Comparison of ENCODE assay signal across 9 cellular contexts in the genomic region with DNA sequence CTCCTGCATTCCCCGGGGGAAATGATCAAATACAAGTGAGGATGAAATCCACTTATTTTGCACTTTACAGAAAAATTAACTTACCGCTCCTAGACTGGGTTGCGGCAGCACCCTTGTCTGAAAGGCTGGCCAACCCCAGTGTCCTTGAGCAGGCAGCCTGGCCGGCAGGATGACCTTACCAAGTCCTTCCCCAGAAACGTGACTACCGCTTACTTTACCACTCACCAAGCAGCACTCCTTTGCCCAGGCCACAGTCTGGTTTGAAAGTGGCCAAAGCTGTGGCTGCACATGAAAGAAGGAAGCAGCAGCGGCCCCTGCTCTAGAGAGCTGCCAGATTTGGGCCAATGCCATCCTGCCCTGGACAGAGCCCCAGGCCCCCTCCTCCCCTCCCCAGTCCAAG. TPM values are rescaled to one million over a fixed set of nuclear protein-coding genes. Genes with fewer than 3 reads are reported as not detected.
DNase-seq lines count a peak whose midpoint lies in the region; ATAC-seq and TF ChIP-seq lines count a peak whose summit lies in the region.
"Had no signal": no experiment of that assay in that cellular context is flagged by ENCODE, and none has a peak within 500 bp of the region (broad histone marks: within the 10 kb centered on the region; RNA-seq: fewer than 3 reads in every experiment).

No MANE protein-coding gene starts in this region.

- H3K9me3 Mint-ChIP-seq in stimulated activated naive B cell treated with anti-CD40 and anti-IgM and Interleukin-4, amounts not matched to agents 10 μg/mL and 1 μg/mL and 100 μg/mL, for 72 hours = no peaks in the 10 kb centered on the region

- H4K20me1 ChIP-seq in Karpas-422 (ENCODE audit: insufficient read depth, low read depth, low read length) = peaks cover 13% of the 10 kb centered on the region

- H3K9ac ChIP-seq in Karpas-422 (ENCODE audit: low read length) (peak overlapping the region; percentile 10; the same call in 1 of the 2 replicates), liver (ENCODE audit: low read depth in 1 of 2, low read length in 2 of 2) (no peak overlapping the region)

- 11 to 23% (median 16%) methylated on average over 3 to 7 of the region's 7 CpGs for WGBS in adrenal gland, 4 donors
- WGBS in liver = 53% methylated on average over 7 of the region's 7 CpGs

- H3K27ac Mint-ChIP-seq in stimulated activated naive B cell treated with anti-CD40 and anti-IgM and Interleukin-4, amounts not matched to agents 10 μg/mL and 1 μg/mL and 100 μg/mL, for 72 hours = peak overlapping the region; percentile 51

- H3K27ac ChIP-seq in Karpas-422 (ENCODE audit: low read length) (no peak overlapping the region), adrenal gland (peak overlapping the region in 3 of 5 donors; percentile 69 to 86 (median 79)), liver (ENCODE audit: low read depth in 1 of 2, low read length in 2 of 2) (peak overlapping the region; percentile 16 to 20)

- ATAC-seq in stimulated activated naive B cell treated with anti-CD40 and anti-IgM and Interleukin-4, amounts not matched to agents 10 μg/mL and 1 μg/mL and 100 μg/mL, for 72 hours (replicated peaks) = no peak
- ATAC-seq: left lobe of liver had no signal

- no peak overlapping the region for H3K4me3 ChIP-seq in Karpas-422 (ENCODE audit: low read length)
- peak overlapping the region in 1 of 4 donors; percentile 23 for H3K4me3 ChIP-seq in adrenal gland
- H3K4me3 ChIP-seq in liver (ENCODE audit: low read depth in 1 of 3, low read length in 3 of 3) = no peak overlapping the region

- no peak for DNase-seq in Karpas-422
- DNase-seq in adrenal gland = peak in 5 of 7 donors; percentile 57 to 79 (median 67)
- no peak for DNase-seq in stimulated activated naive B cell treated with anti-CD40 and anti-IgM and Interleukin-4, amounts not matched to agents 10 μg/mL and 1 μg/mL and 100 μg/mL, for 72 hours
- no peak for DNase-seq in NCI-H2171 (lab: John Stamatoyannopoulos, UW)
- no peak for DNase-seq in HK-2 (ENCODE audit: unreplicated experiment)
- DNase-seq in NCI-H2029 (lab: John Stamatoyannopoulos, UW) = no peak
- DNase-seq: central memory CD4-positive, alpha-beta T cell had no signal

- no peaks in the 10 kb centered on the region for H3K27me3 Mint-ChIP-seq in stimulated activated naive B cell treated with anti-CD40 and anti-IgM and Interleukin-4, amounts not matched to agents 10 μg/mL and 1 μg/mL and 100 μg/mL, for 72 hours

- peaks cover 100% of the 10 kb centered on the region for H3K79me2 ChIP-seq in Karpas-422 (ENCODE audit: low read length)

- H3K36me3 Mint-ChIP-seq in stimulated activated naive B cell treated with anti-CD40 and anti-IgM and Interleukin-4, amounts not matched to agents 10 μg/mL and 1 μg/mL and 100 μg/mL, for 72 hours = peaks cover 41 to 57% of the 10 kb centered on the region in 2 donors

- H3K9me3 ChIP-seq in Karpas-422 (ENCODE audit: low read length) = no peaks in the 10 kb centered on the region
- H3K9me3 ChIP-seq in adrenal gland (replicated peaks in 1 of 3) = no peaks in the 10 kb centered on the region
- no peaks in the 10 kb centered on the region for H3K9me3 ChIP-seq in liver (ENCODE audit: control insufficient read depth in 4 of 4, low read length in 3 of 4)

- intact Hi-C loops in adrenal gland (cut with DNase I) = no loop called here

- no peak overlapping the region for H3K4me2 ChIP-seq in Karpas-422 (ENCODE audit: low read depth, low read length, poor library complexity, severe bottlenecking)

- H3K27me3 ChIP-seq in Karpas-422 (ENCODE audit: low read length) = no peaks in the 10 kb centered on the region
- H3K27me3 ChIP-seq in adrenal gland = no peaks in the 10 kb centered on the region
- no peaks in the 10 kb centered on the region for H3K27me3 ChIP-seq in liver (ENCODE audit: control insufficient read depth in 4 of 4, insufficient read depth in 4 of 4, low read length in 3 of 4)

- H3K36me3 ChIP-seq in Karpas-422 (ENCODE audit: insufficient read depth, low read length) (no peaks in the 10 kb centered on the region; the same call in 1 of the 2 replicates), adrenal gland (replicated peaks in 1 of 2) (no peaks in the 10 kb centered on the region), liver (ENCODE audit: control insufficient read depth in 4 of 4, insufficient read depth in 3 of 4, low read depth in 1 of 4, low read length in 3 of 4) (no peaks in the 10 kb centered on the region)

- no peak for TF ChIP-seq POLR2A in adrenal gland (IDR thresholded peaks at IDR 0.05)

- peaks cover 77 to 98% of the 10 kb centered on the region in 2 donors for H3K4me1 Mint-ChIP-seq in stimulated activated naive B cell treated with anti-CD40 and anti-IgM and Interleukin-4, amounts not matched to agents 10 μg/mL and 1 μg/mL and 100 μg/mL, for 72 hours

- H3K9me2 ChIP-seq in Karpas-422 (replicated peaks; ENCODE audit: insufficient read depth, low read length) = no peaks in the 10 kb centered on the region

- TF ChIP-seq CTCF in adrenal gland (IDR thresholded peaks at IDR 0.05) (no peak), liver (IDR thresholded peaks at IDR 0.05; ENCODE audit: low read depth, low read length, missing input control) (no peak)

- TF ChIP-seq RAD21 in liver (IDR thresholded peaks at IDR 0.05) = no peak

- H3K4me3 Mint-ChIP-seq in stimulated activated naive B cell treated with anti-CD40 and anti-IgM and Interleukin-4, amounts not matched to agents 10 μg/mL and 1 μg/mL and 100 μg/mL, for 72 hours = no peak overlapping the region

- no peak overlapping the region for H2AFZ ChIP-seq in Karpas-422 (ENCODE audit: low read length)

- peaks cover 95% of the 10 kb centered on the region for H3K4me1 ChIP-seq in Karpas-422 (ENCODE audit: low read length)
- H3K4me1 ChIP-seq in adrenal gland (replicated peaks in 1 of 2) = peaks cover 64 to 100% of the 10 kb centered on the region in 2 donors
- peaks cover 42 to 81% (median 68%) of the 10 kb centered on the region in 4 donors for H3K4me1 ChIP-seq in liver (ENCODE audit: control insufficient read depth in 4 of 4, insufficient read depth in 4 of 4, low read length in 3 of 4)

TF ChIP-seq in liver, 16 proteins besides CTCF, POLR2A, EP300 and RAD21:
- TF ChIP-seq, protein P1, sequence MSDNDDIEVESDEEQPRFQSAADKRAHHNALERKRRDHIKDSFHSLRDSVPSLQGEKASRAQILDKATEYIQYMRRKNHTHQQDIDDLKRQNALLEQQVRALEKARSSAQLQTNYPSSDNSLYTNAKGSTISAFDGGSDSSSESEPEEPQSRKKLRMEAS (IDR thresholded peaks at IDR 0.05) = no peak
- TF ChIP-seq YY1 (IDR thresholded peaks at IDR 0.05) (no peak), FOXA1 (IDR thresholded peaks at IDR 0.05) (no peak), ZBTB33 (IDR thresholded peaks at IDR 0.05) (no peak), FOXA2 (IDR thresholded peaks at IDR 0.05) (no peak)
- TF ChIP-seq, protein P2, sequence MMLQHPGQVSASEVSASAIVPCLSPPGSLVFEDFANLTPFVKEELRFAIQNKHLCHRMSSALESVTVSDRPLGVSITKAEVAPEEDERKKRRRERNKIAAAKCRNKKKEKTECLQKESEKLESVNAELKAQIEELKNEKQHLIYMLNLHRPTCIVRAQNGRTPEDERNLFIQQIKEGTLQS (IDR thresholded peaks at IDR 0.05) = no peak

RNA-seq across cellular contexts. Expression of gene MYH9, which starts 20.3 kb away (rescaled TPM):
- total RNA-seq in Karpas-422 (2014; rRNA removed; shearing (Covaris generic); ENCODE audit: low replicate concordance) = 57.5 and 95.1 TPM in 2 replicates
- total RNA-seq in adrenal gland (100 to 1,000 TPM; 294 to 427 (median 369) TPM), liver (100 to 1,000 TPM; 123 to 150 TPM)
- polyA plus RNA-seq in adrenal gland (100 to 1,000 TPM in 2 of 3 donors, 10 to 100 TPM in 1; 96.2 to 164 (median 133) TPM), liver (10 to 100 TPM; 32.3 to 74.1 TPM)

Comparison
In these comparisons a context has a peak if more than half of its experiments do, and no peak if none do; other contexts are left out.
1. DNase-seq: peak in adrenal gland (5 of 7); none in Karpas-422 (single experiment), stimulated activated naive B cell treated with anti-CD40 and anti-IgM and Interleukin-4, amounts not matched to agents 10 μg/mL and 1 μg/mL and 100 μg/mL, for 72 hours (single experiment), NCI-H2171 (single experiment), HK-2 (single experiment) and NCI-H2029 (single experiment).